ENCODE assay signal across 8 cellular contexts in genomic region chr19:14118165-14119051, GRCh38. TPM values are rescaled to one million over a fixed set of nuclear protein-coding genes. Genes with fewer than 3 reads are reported as not detected.
DNase-seq lines count a peak whose midpoint lies in the region; ATAC-seq, FAIRE-seq and TF ChIP-seq lines count a peak whose summit lies in the region.

No MANE protein-coding gene starts in this region.

- no peaks in the 10 kb centered on the region for H3K36me3 Mint-ChIP-seq in T-helper 17 cell (ENCODE audit: low read depth)

- peak overlapping the region; percentile 73 for H3K9ac ChIP-seq in keratinocyte (ENCODE audit: control insufficient read depth, extremely low read depth, insufficient read depth, low read length)
- H3K9ac ChIP-seq in skeletal muscle tissue (ENCODE audit: low read depth in 1 of 3, low read length in 3 of 3): peak overlapping the region; percentile 76 to 94 (median 94)

- peaks cover 32% of the 10 kb centered on the region for H3K4me1 Mint-ChIP-seq in T-helper 17 cell

- H4K20me1 ChIP-seq in keratinocyte (ENCODE audit: control insufficient read depth, extremely low read depth, insufficient read depth, low read length): no peaks in the 10 kb centered on the region

- peak overlapping the region; percentile 44 to 72 (median 58) for H3K4me3 ChIP-seq in keratinocyte (ENCODE audit: control insufficient read depth in 2 of 3, extremely low read depth in 1 of 3, insufficient read depth in 2 of 3, low read depth in 1 of 3, low read length in 3 of 3)
- peak overlapping the region; percentile 74 to 87 (median 87) for H3K4me3 ChIP-seq in skeletal muscle tissue (ENCODE audit: low read length in 3 of 3)

- H3K9me3 ChIP-seq in KOPT-K1 (ENCODE audit: insufficient read depth, low read length, poor library complexity, severe bottlenecking) (no peaks in the 10 kb centered on the region), T-helper 17 cell (ENCODE audit: control insufficient read depth, low read length, poor library complexity, severe bottlenecking) (no peaks in the 10 kb centered on the region), keratinocyte (ENCODE audit: control insufficient read depth, low read depth, low read length) (no peaks in the 10 kb centered on the region), skeletal muscle tissue (ENCODE audit: control insufficient read depth in 3 of 3, low read length in 3 of 3) (no peaks in the 10 kb centered on the region)

- peak overlapping the region; percentile 91 for H3K4me2 ChIP-seq in keratinocyte (ENCODE audit: control insufficient read depth, extremely low read depth, insufficient read depth, low read depth, low read length)

- H3K27me3 ChIP-seq in keratinocyte (ENCODE audit: control insufficient read depth, extremely low read depth, insufficient read depth, low read length) (no peaks in the 10 kb centered on the region), skeletal muscle tissue (ENCODE audit: control insufficient read depth in 3 of 3, insufficient read depth in 3 of 3, low read length in 3 of 3) (no peaks in the 10 kb centered on the region)

- H3K79me2 ChIP-seq in keratinocyte (ENCODE audit: control insufficient read depth, insufficient read depth, low read length): peaks cover 9% of the 10 kb centered on the region

- H3K4me1 ChIP-seq in keratinocyte (ENCODE audit: control insufficient read depth, extremely low read depth, insufficient read depth, low read length) (peaks cover 14% of the 10 kb centered on the region), skeletal muscle tissue (ENCODE audit: control insufficient read depth in 3 of 3, insufficient read depth in 3 of 3, low read length in 3 of 3) (peaks cover 53 to 60% (median 54%) of the 10 kb centered on the region in 3 donors)

- no peak for TF ChIP-seq CTCF in keratinocyte (optimal IDR thresholded peaks at IDR 0.05 in 1 of 3, IDR thresholded peaks at IDR 0.05 in 1 of 3, conservative IDR thresholded peaks at IDR 0.05 in 1 of 3; ENCODE audit: extremely low read depth in 1 of 3, insufficient read depth in 2 of 3, low read length in 3 of 3)

- H3K4me3 Mint-ChIP-seq in T-helper 17 cell: peak overlapping the region; percentile 97

- no peak for ATAC-seq in T-helper 17 cell

- H3K36me3 ChIP-seq in KOPT-K1 (ENCODE audit: insufficient read depth, low read length) (peaks cover 36% of the 10 kb centered on the region), keratinocyte (ENCODE audit: control insufficient read depth in 2 of 2, extremely low read depth in 1 of 2, insufficient read depth in 2 of 2, low read length in 2 of 2) (peaks cover 0 to 4% of the 10 kb centered on the region in 2 experiments), skeletal muscle tissue (ENCODE audit: control insufficient read depth in 3 of 3, insufficient read depth in 3 of 3, low read length in 3 of 3) (no peaks in the 10 kb centered on the region)

- H3K27ac ChIP-seq in KOPT-K1 (ENCODE audit: low read depth, low read length, poor library complexity, severe bottlenecking): peak overlapping the region; percentile 40
- H3K27ac ChIP-seq in keratinocyte (ENCODE audit: control insufficient read depth, insufficient read depth, low read length): peak overlapping the region; percentile 63
- peak overlapping the region; percentile 94 for H3K27ac ChIP-seq in skeletal muscle tissue (ENCODE audit: low read depth, low read length)

- H3K27ac Mint-ChIP-seq in T-helper 17 cell: peak overlapping the region; percentile 91

- DNase-seq in Ammon's horn (ENCODE audit: low spot score): peak; percentile 82
- DNase-seq in GM19239 (ENCODE audit: insufficient read length, low spot score): no peak
- peak; percentile 19 to 34 (median 29) for DNase-seq in T-helper 17 cell
- DNase-seq in central memory CD4-positive, alpha-beta T cell: peak; percentile 57
- DNase-seq in keratinocyte (ENCODE audit: low read depth, low spot score): no peak
- DNase-seq in epidermal melanocyte (ENCODE audit: insufficient read length, low spot score): no peak

- peak overlapping the region; percentile 82 for H2AFZ ChIP-seq in keratinocyte (ENCODE audit: control insufficient read depth, low read length)

- dilution Hi-C loops in keratinocyte (cut with MboI; ENCODE audit: extremely low pct_ligation_motif_present, low sequenced_read_pairs): no loop called here

- FAIRE-seq in GM19239 (lab: Jason Lieb, UNC): peak; percentile 48
- FAIRE-seq in keratinocyte (lab: Jason Lieb, UNC): peak; percentile 9

- no peaks in the 10 kb centered on the region for H3K27me3 Mint-ChIP-seq in T-helper 17 cell

- no peaks in the 10 kb centered on the region for H3K9me1 ChIP-seq in keratinocyte (ENCODE audit: control insufficient read depth, extremely low read depth, insufficient read depth, low read length)

RNA-seq across cellular contexts. Expression of gene PRKACA, which starts 0.8 kb away (rescaled TPM):
- total RNA-seq in T-helper 17 cell (10 to 100 TPM; 35.2 to 38.5 TPM), skeletal muscle tissue (137 TPM)
- polyA plus RNA-seq in keratinocyte: 10.1 to 57.2 TPM (median 13.7 TPM) in 3 replicates
- polyA plus RNA-seq in keratinocyte (2011; ENCODE audit: low read depth): 9.4 TPM
- 30.5 and 39.1 TPM in 2 replicates for polyA plus RNA-seq in keratinocyte (2011; cell fraction: cytosol; rRNA removed)
- polyA plus RNA-seq in keratinocyte (2011; cell fraction: nucleus; rRNA removed): 22.1 and 26.0 TPM in 2 replicates
- 26.5 and 53.2 TPM in 2 replicates for polyA plus RNA-seq in keratinocyte (2012; ENCODE audit: low replicate concordance)
- 23.2 to 80.7 TPM (median 31.9 TPM) in 3 replicates for polyA minus RNA-seq in keratinocyte
- polyA minus RNA-seq in keratinocyte (2011; cell fraction: cytosol; rRNA and poly(A)+ RNA removed): 20.9 TPM
- polyA minus RNA-seq in keratinocyte (2011; cell fraction: nucleus; rRNA and poly(A)+ RNA removed): 7.9 and 12.6 TPM in 2 replicates

RNA-seq across cellular contexts. Expression of gene ASF1B, which starts 18.0 kb away (rescaled TPM):
- 1 to 10 TPM; 1.5 to 1.9 TPM for total RNA-seq in T-helper 17 cell
- 2.1 to 13.1 TPM (median 7.8 TPM) in 3 replicates for polyA plus RNA-seq in keratinocyte
- not detected for polyA plus RNA-seq in keratinocyte (2011; ENCODE audit: low read depth)
- 3.8 and 3.9 TPM in 2 replicates for polyA plus RNA-seq in keratinocyte (2011; cell fraction: cytosol; rRNA removed)
- polyA plus RNA-seq in keratinocyte (2011; cell fraction: nucleus; rRNA removed): 1.7 and 1.9 TPM in 2 replicates
- polyA plus RNA-seq in keratinocyte (2012; ENCODE audit: low replicate concordance): 0.24 and 11.8 TPM in 2 replicates
- 1.8 to 10.6 TPM (median 8.2 TPM) in 3 replicates for polyA minus RNA-seq in keratinocyte
- 3.1 TPM for polyA minus RNA-seq in keratinocyte (2011; cell fraction: cytosol; rRNA and poly(A)+ RNA removed)
- polyA minus RNA-seq in keratinocyte (2011; cell fraction: nucleus; rRNA and poly(A)+ RNA removed): 1.7 and 2.0 TPM in 2 replicates
- 3.7 TPM for total RNA-seq in skeletal muscle tissue

RNA-seq across cellular contexts. Expression of gene SAMD1, which starts 27.9 kb away (rescaled TPM):
- total RNA-seq in T-helper 17 cell (10 to 100 TPM; 24.8 to 25.3 TPM), skeletal muscle tissue (12.5 TPM)
- polyA plus RNA-seq in keratinocyte: 5.3 to 11.3 TPM (median 7.3 TPM) in 3 replicates
- 6.5 TPM for polyA plus RNA-seq in keratinocyte (2011; ENCODE audit: low read depth)
- 5.3 and 11.3 TPM in 2 replicates for polyA plus RNA-seq in keratinocyte (2011; cell fraction: cytosol; rRNA removed)
- 14.1 and 16.5 TPM in 2 replicates for polyA plus RNA-seq in keratinocyte (2011; cell fraction: nucleus; rRNA removed)
- polyA plus RNA-seq in keratinocyte (2012; ENCODE audit: low replicate concordance): 13.6 and 19.5 TPM in 2 replicates
- polyA minus RNA-seq in keratinocyte: 4.1 to 14.1 TPM (median 5.3 TPM) in 3 replicates
- 15.9 TPM for polyA minus RNA-seq in keratinocyte (2011; cell fraction: cytosol; rRNA and poly(A)+ RNA removed)
- polyA minus RNA-seq in keratinocyte (2011; cell fraction: nucleus; rRNA and poly(A)+ RNA removed): 5.1 and 5.6 TPM in 2 replicates

RNA-seq across cellular contexts. Expression of gene C19orf67, which starts 32.8 kb away (rescaled TPM):
- under 1 TPM; 0.22 to 0.31 TPM for total RNA-seq in T-helper 17 cell
- polyA plus RNA-seq in keratinocyte: not detected in 3 replicates
- not detected for polyA plus RNA-seq in keratinocyte (2011; ENCODE audit: low read depth)
- polyA plus RNA-seq in keratinocyte (2011; cell fraction: cytosol; rRNA removed): not detected in 2 replicates
- not detected in 2 replicates for polyA plus RNA-seq in keratinocyte (2011; cell fraction: nucleus; rRNA removed)
- polyA plus RNA-seq in keratinocyte (2012; ENCODE audit: low replicate concordance): not detected in 2 replicates
- not detected in 3 replicates for polyA minus RNA-seq in keratinocyte
- polyA minus RNA-seq in keratinocyte (2011; cell fraction: cytosol; rRNA and poly(A)+ RNA removed): not detected
- polyA minus RNA-seq in keratinocyte (2011; cell fraction: nucleus; rRNA and poly(A)+ RNA removed): not detected in 2 replicates
- total RNA-seq in skeletal muscle tissue: not detected

RNA-seq across cellular contexts. Expression of gene MISP3, which starts 45.8 kb away (rescaled TPM):
- total RNA-seq in T-helper 17 cell (1 to 10 TPM in 1 of 2 donors, under 1 TPM in 1; 0.65 to 1.3 TPM), skeletal muscle tissue (not detected)
- 0.79 to 1.2 TPM (median 0.96 TPM) in 3 replicates for polyA plus RNA-seq in keratinocyte
- polyA plus RNA-seq in keratinocyte (2011; ENCODE audit: low read depth): 1.2 TPM
- 0.45 and 1.6 TPM in 2 replicates for polyA plus RNA-seq in keratinocyte (2011; cell fraction: cytosol; rRNA removed)
- 0.64 and 1.7 TPM in 2 replicates for polyA plus RNA-seq in keratinocyte (2011; cell fraction: nucleus; rRNA removed)
- polyA plus RNA-seq in keratinocyte (2012; ENCODE audit: low replicate concordance): 0.91 and 2.7 TPM in 2 replicates
- 0.10 TPM in 1 of 3 replicates, not detected in the others for polyA minus RNA-seq in keratinocyte
- polyA minus RNA-seq in keratinocyte (2011; cell fraction: cytosol; rRNA and poly(A)+ RNA removed): not detected
- polyA minus RNA-seq in keratinocyte (2011; cell fraction: nucleus; rRNA and poly(A)+ RNA removed): not detected in 2 replicates

Comparison
In these comparisons a context has a peak if more than half of its experiments do, and no peak if none do; other contexts are left out.
1. DNase-seq: peak in Ammon's horn (single experiment), T-helper 17 cell (3 of 3) and central memory CD4-positive, alpha-beta T cell (single experiment); none in GM19239 (single experiment), keratinocyte (single experiment) and epidermal melanocyte (single experiment).
2. H3K27ac ChIP-seq: peak in every context shown above with its lines; median percentile 94 in skeletal muscle tissue; 63 in keratinocyte; 40 in KOPT-K1.